In the genomic region with DNA sequence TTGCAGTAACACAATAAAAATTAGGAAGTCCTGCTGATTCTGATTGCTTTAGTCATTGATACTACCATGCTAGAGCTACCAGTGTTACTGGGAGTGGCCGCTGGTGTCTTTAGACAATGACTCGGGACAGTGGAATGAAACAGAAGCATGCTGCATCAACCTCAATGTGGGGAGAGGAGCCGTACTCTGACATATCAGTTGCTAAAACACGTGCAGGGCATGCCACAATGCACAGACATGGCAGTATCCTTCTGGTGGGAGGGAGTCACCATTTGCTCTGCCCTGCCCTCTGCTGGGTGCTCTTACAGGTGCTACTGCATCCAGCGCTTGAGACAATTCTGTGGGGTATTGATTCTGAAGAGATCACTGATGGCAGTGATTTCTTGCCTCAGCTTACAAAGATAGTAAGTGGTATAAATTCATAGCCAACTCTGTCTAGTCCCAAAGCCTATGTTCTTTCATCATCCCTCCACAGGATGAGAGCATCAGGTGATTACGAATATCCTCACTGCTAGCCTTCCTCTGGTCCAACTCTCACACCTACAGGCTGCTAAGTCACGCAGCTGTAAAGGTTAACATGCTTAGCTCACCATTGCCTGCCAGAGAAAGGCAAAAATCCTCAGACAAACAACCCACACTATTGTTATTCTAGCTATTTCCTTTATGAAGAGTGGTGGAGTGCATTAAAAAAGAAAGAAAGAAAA, we compare ENCODE assay signal across 8 cellular contexts. TPM values are rescaled to one million over a fixed set of nuclear protein-coding genes. Genes with fewer than 3 reads are reported as not detected.
A peak's percentile ranks its signal among the peaks of the same experiment; 100 is the strongest.
DNase-seq lines count a peak whose midpoint lies in the region; ATAC-seq and TF ChIP-seq lines count a peak whose summit lies in the region.

No MANE protein-coding gene starts in this region.

- H3K9ac ChIP-seq in endodermal cell (ENCODE audit: extremely low read depth, low read length, poor library complexity, severe bottlenecking) = no peak overlapping the region

- DNase-seq in DMS79 treated with DMSO at 0.1 percent for 48 hours (lab: John Stamatoyannopoulos, UW) (peak; percentile 0), DMS79 (lab: John Stamatoyannopoulos, UW) (no peak), HCEC 1CT (peak; percentile 59), NCI-H1694 (lab: John Stamatoyannopoulos, UW) (peak; percentile 23), endodermal cell (peak; percentile 89)
- DNase-seq in activated CD4-positive, alpha-beta T cell treated with anti-CD3 and anti-CD28 coated beads for 4 hours = peak; percentile 30 to 34
- peak; percentile 34 to 79 (median 54) for DNase-seq in naive thymus-derived CD8-positive, alpha-beta T cell

- peaks cover 5% of the 10 kb centered on the region for H3K36me3 Mint-ChIP-seq in endodermal cell (ENCODE audit: low read depth)
- peaks cover 0 to 19% (median 0%) of the 10 kb centered on the region in 3 donors for H3K36me3 Mint-ChIP-seq in naive thymus-derived CD8-positive, alpha-beta T cell

- peak; percentile 87 for TF ChIP-seq CTCF in endodermal cell (conservative IDR thresholded peaks at IDR 0.05)

- peaks cover 6% of the 10 kb centered on the region for H3K27me3 Mint-ChIP-seq in endodermal cell (ENCODE audit: insufficient read depth)
- no peaks in the 10 kb centered on the region for H3K27me3 Mint-ChIP-seq in naive thymus-derived CD8-positive, alpha-beta T cell

- H3K4me3 Mint-ChIP-seq in endodermal cell = no peak overlapping the region
- H3K4me3 Mint-ChIP-seq in naive thymus-derived CD8-positive, alpha-beta T cell = no peak overlapping the region

- H3K27ac ChIP-seq in endodermal cell (ENCODE audit: low read depth, low read length) = no peak overlapping the region

- H3K36me3 ChIP-seq in endodermal cell (ENCODE audit: control insufficient read depth, insufficient read depth, low read length) = no peaks in the 10 kb centered on the region

- H3K9me3 Mint-ChIP-seq in endodermal cell = no peaks in the 10 kb centered on the region
- H3K9me3 Mint-ChIP-seq in naive thymus-derived CD8-positive, alpha-beta T cell = no peaks in the 10 kb centered on the region

- peaks cover 5% of the 10 kb centered on the region for H3K4me1 ChIP-seq in endodermal cell (ENCODE audit: control insufficient read depth, insufficient read depth, low read length)

- ATAC-seq in naive thymus-derived CD8-positive, alpha-beta T cell = peak; percentile 99 to 100
- no peak for ATAC-seq in GM21717 (IDR thresholded peaks at IDR 0.05; ENCODE audit: unreplicated experiment)

- H3K9me3 ChIP-seq in endodermal cell (ENCODE audit: control insufficient read depth, low read length) = no peaks in the 10 kb centered on the region

- no peak overlapping the region for H3K27ac Mint-ChIP-seq in endodermal cell
- peak overlapping the region in 4 of 10 donors; percentile 11 to 68 (median 48) for H3K27ac Mint-ChIP-seq in naive thymus-derived CD8-positive, alpha-beta T cell

- H3K27me3 ChIP-seq in endodermal cell (ENCODE audit: control insufficient read depth, insufficient read depth, low read length, poor library complexity, severe bottlenecking) = no peaks in the 10 kb centered on the region

- POLR2A ChIA-PET in naive thymus-derived CD8-positive, alpha-beta T cell (lab: Charles Lee) = interaction anchor here (0.6 to 2.5 kb wide), 2 partner anchors 43 to 171 kb away, joined by 3 to 12 read pairs; partner anchors contain the start of gene NSG1

- H3K4me1 Mint-ChIP-seq in endodermal cell = peaks cover 21% of the 10 kb centered on the region
- peaks cover 0 to 18% (median 5%) of the 10 kb centered on the region in 4 donors for H3K4me1 Mint-ChIP-seq in naive thymus-derived CD8-positive, alpha-beta T cell

- H3K4me3 ChIP-seq in endodermal cell (ENCODE audit: low read length) = no peak overlapping the region

- 43 to 55% methylated on average over 5 to 7 of the region's 7 CpGs for WGBS in endodermal cell (ENCODE audit: insufficient coverage in 1 of 2, insufficient read length in 1 of 2), 2 experiments

RNA-seq across cellular contexts. Expression of gene NSG1, which starts 43.7 kb away (rescaled TPM):
- total RNA-seq in endodermal cell = 1 to 10 TPM; 1.8 to 6.0 TPM
- 18.1 TPM for polyA plus RNA-seq in endodermal cell (2013, experiment 1 of 2)
- polyA plus RNA-seq in endodermal cell (2013, experiment 2 of 2) = 14.0 TPM
- total RNA-seq in naive thymus-derived CD8-positive, alpha-beta T cell = 10 to 100 TPM; 66.3 to 68.0 TPM
- 10 to 100 TPM; 28.1 to 66.1 (median 30.1) TPM for polyA plus RNA-seq in naive thymus-derived CD8-positive, alpha-beta T cell

Comparison
In these comparisons a context has a peak if more than half of its experiments do, and no peak if none do; other contexts are left out.
1. RNA of gene NSG1, which starts 43.7 kb away (total RNA-seq): 66.3 to 68.0 TPM in naive thymus-derived CD8-positive, alpha-beta T cell; 1.8 to 6.0 TPM in endodermal cell; every median in the first group is over 4 times any median in the second.